Comparison of ENCODE assay signal across 8 cellular contexts in the genomic region with DNA sequence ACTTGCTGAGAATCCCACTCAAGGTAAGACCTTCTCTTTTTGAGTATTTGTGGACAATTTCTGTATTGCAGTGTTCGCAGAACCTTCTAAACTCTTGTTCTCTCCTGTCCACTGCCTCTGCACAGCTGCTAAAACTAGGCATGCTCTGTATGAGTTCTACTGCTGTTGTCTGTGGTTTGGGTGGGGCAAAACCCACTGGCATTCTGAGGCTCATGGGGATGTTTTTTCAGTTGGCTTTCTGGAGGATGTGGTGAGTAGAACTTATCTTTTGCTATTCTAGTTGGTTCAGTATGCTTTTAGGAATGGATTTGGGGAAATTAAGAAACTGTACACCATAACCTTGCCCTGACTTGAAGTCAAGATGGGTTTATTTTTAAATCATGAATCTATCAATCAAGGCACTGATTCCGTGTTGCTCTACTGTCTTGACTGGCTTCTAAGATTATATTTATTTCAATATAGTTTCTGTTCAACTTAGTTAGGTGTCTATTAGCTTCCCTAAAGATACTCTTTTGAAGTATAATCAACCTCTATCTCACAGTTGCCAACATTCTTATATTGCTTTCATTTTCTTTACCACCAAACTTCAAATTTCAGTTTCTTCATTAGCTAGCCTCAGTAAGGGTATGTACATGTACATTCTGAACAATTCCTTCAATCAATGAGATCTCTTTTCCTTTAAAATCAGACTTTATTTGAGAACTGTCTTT. TPM values are rescaled to one million over a fixed set of nuclear protein-coding genes. Genes with fewer than 3 reads are reported as not detected.
A peak's percentile ranks its signal among the peaks of the same experiment; 100 is the strongest.
DNase-seq lines count a peak whose midpoint lies in the region; ATAC-seq and TF ChIP-seq lines count a peak whose summit lies in the region.

No MANE protein-coding gene starts in this region.

- H3K4me1 Mint-ChIP-seq in activated CD4-positive, alpha-beta T cell treated with anti-CD3 and anti-CD28 coated beads, Interleukin-2, amount 10 ng/mL, durations not matched to agents 7 days and 5 days = peaks cover 53% of the 10 kb centered on the region

- H2BK120ac ChIP-seq in IMR-90 (ENCODE audit: low read depth, low read length) (peak overlapping the region; percentile 16; the same call in 1 of the 2 replicates), mesendoderm (ENCODE audit: low read depth, low read length) (no peak overlapping the region)

- H3K79me1 ChIP-seq in IMR-90 (ENCODE audit: low read depth in 1 of 2, low read length in 2 of 2) = no peaks in the 10 kb centered on the region
- no peaks in the 10 kb centered on the region for H3K79me1 ChIP-seq in mesendoderm (ENCODE audit: low read length)

- no peak overlapping the region; the same call in 2 of the 3 replicates for H2BK15ac ChIP-seq in IMR-90 (ENCODE audit: low read depth, low read length)
- no peak overlapping the region for H2BK15ac ChIP-seq in mesendoderm (replicated peaks; ENCODE audit: low read depth)

- H2AK5ac ChIP-seq in IMR-90 (ENCODE audit: low read depth, low read length) (no peak overlapping the region), mesendoderm (ENCODE audit: low read length) (no peak overlapping the region)

- peaks cover 55% of the 10 kb centered on the region for H3K36me3 Mint-ChIP-seq in activated CD4-positive, alpha-beta T cell treated with anti-CD3 and anti-CD28 coated beads, Interleukin-2, amount 10 ng/mL, durations not matched to agents 7 days and 5 days (ENCODE audit: low read depth)

- in situ Hi-C loops in IMR-90 (cut with MboI; ENCODE audit: low sequenced_read_pairs) = no loop called here

- peak overlapping the region; percentile 62 for H2BK5ac ChIP-seq in IMR-90 (ENCODE audit: low read depth, low read length, poor library complexity, severe bottlenecking)
- H2BK5ac ChIP-seq in mesendoderm (ENCODE audit: low read length) = no peak overlapping the region

- intact Hi-C loops in IMR-90 (cut with micrococcal nuclease) = no loop called here

- H3K79me2 ChIP-seq in mesendoderm (ENCODE audit: control insufficient read depth, insufficient read depth, low read length) = no peaks in the 10 kb centered on the region

- ATAC-seq in GM21526 (IDR thresholded peaks at IDR 0.05; ENCODE audit: low FRiP score, unreplicated experiment) = peak; percentile 81
- ATAC-seq in IMR-90 (ENCODE audit: low read depth) = peak; percentile 83
- peak; percentile 41 for ATAC-seq in esophagus mucosa

- H3K56ac ChIP-seq in IMR-90 (ENCODE audit: extremely low read depth, insufficient read depth, low read length) = no peak overlapping the region
- no peak overlapping the region for H3K56ac ChIP-seq in mesendoderm (ENCODE audit: low read length)

- no peak overlapping the region for H4K5ac ChIP-seq in IMR-90 (ENCODE audit: low read depth, low read length)
- no peak overlapping the region for H4K5ac ChIP-seq in mesendoderm (ENCODE audit: low read length)

- dilution Hi-C loops in IMR-90 (cut with HindIII; ENCODE audit: low sequenced_read_pairs, unreplicated experiment) = no loop called here

- DNase-seq in CMK (ENCODE audit: low read depth) = peak; percentile 75
- peak; percentile 58 for DNase-seq in IMR-90
- DNase-seq in activated CD4-positive, alpha-beta T cell treated with anti-CD3 and anti-CD28 coated beads, Interleukin-2, amount 10 ng/mL, durations not matched to agents 7 days and 5 days = peak; percentile 87
- peak; percentile 56 for DNase-seq in stimulated activated CD8-positive, alpha-beta memory T cell treated with anti-CD3 and anti-CD28 coated beads, Interleukin-4, amount 100 ng/mL, for 48 hours
- DNase-seq in mucosa of gallbladder (ENCODE audit: low spot score) = no peak
- DNase-seq in mesendoderm = no peak

- peak overlapping the region; percentile 97 for H3K27ac Mint-ChIP-seq in activated CD4-positive, alpha-beta T cell treated with anti-CD3 and anti-CD28 coated beads, Interleukin-2, amount 10 ng/mL, durations not matched to agents 7 days and 5 days

- H3K9me1 ChIP-seq in IMR-90 (ENCODE audit: insufficient read depth, low read length) = no peaks in the 10 kb centered on the region

- H3K36me3 ChIP-seq in IMR-90 (ENCODE audit: control insufficient read depth, insufficient read depth, low read length) = no peaks in the 10 kb centered on the region
- no peaks in the 10 kb centered on the region for H3K36me3 ChIP-seq in mesendoderm (ENCODE audit: control insufficient read depth, insufficient read depth, low read length)

- peaks cover 32% of the 10 kb centered on the region for H3K9me3 Mint-ChIP-seq in activated CD4-positive, alpha-beta T cell treated with anti-CD3 and anti-CD28 coated beads, Interleukin-2, amount 10 ng/mL, durations not matched to agents 7 days and 5 days

- H3K9ac ChIP-seq in IMR-90 (ENCODE audit: low read depth, low read length) (no peak overlapping the region), mesendoderm (ENCODE audit: low read length) (no peak overlapping the region)

- H3K14ac ChIP-seq in IMR-90 (replicated peaks; ENCODE audit: low read depth, low read length) = no peak overlapping the region

- H3K9me3 ChIP-seq in IMR-90 (ENCODE audit: control insufficient read depth, insufficient read depth, low read length) = no peaks in the 10 kb centered on the region

- no peak for TF ChIP-seq RAD21 in IMR-90 (IDR thresholded peaks at IDR 0.05; ENCODE audit: low read length)

- H4K20me1 ChIP-seq in IMR-90 (ENCODE audit: insufficient read depth, low read length) = no peaks in the 10 kb centered on the region

- no peak overlapping the region for H4K91ac ChIP-seq in IMR-90 (ENCODE audit: insufficient read depth, low read depth, low read length)

- TF ChIP-seq CTCF in IMR-90 (conservative IDR thresholded peaks at IDR 0.05; ENCODE audit: low read depth, low read length) = no peak

- peak overlapping the region in 1 of 2 experiments; percentile 68; a peak in 1 of 4 replicates for H4K8ac ChIP-seq in IMR-90 (ENCODE audit: low read depth in 2 of 2, low read length in 2 of 2)
- H4K8ac ChIP-seq in mesendoderm (ENCODE audit: low read depth, low read length) = no peak overlapping the region

- H2AFZ ChIP-seq in IMR-90 (replicated peaks; ENCODE audit: low read length, poor library complexity) = peak overlapping the region; percentile 60

- H3K18ac ChIP-seq in IMR-90 (ENCODE audit: low read depth, low read length) = peak overlapping the region; percentile 16; the same call in 1 of the 2 replicates
- H3K18ac ChIP-seq in mesendoderm (ENCODE audit: low read length) = no peak overlapping the region

- H3K4ac ChIP-seq in IMR-90 (ENCODE audit: low read depth, low read length) = no peak overlapping the region; the same call in 1 of the 2 replicates
- no peak overlapping the region for H3K4ac ChIP-seq in mesendoderm (ENCODE audit: low read depth, low read length)

- no peak overlapping the region for H3K23ac ChIP-seq in IMR-90 (ENCODE audit: low read depth, low read length)
- no peak overlapping the region for H3K23ac ChIP-seq in mesendoderm (ENCODE audit: low read length)

- no peak for TF ChIP-seq POLR2A in IMR-90 (IDR thresholded peaks at IDR 0.05; ENCODE audit: low read depth, low read length)

- no peak overlapping the region for H2AK9ac ChIP-seq in IMR-90 (replicated peaks; ENCODE audit: low read depth, low read length, poor library complexity)

- H3K27me3 ChIP-seq in IMR-90 (ENCODE audit: control insufficient read depth, insufficient read depth, low read length) = no peaks in the 10 kb centered on the region
- H3K27me3 ChIP-seq in mesendoderm (ENCODE audit: insufficient read depth, low read length, poor library complexity) = no peaks in the 10 kb centered on the region

- no peak overlapping the region for H2BK20ac ChIP-seq in IMR-90 (ENCODE audit: low read depth, low read length)

- H3K27me3 Mint-ChIP-seq in activated CD4-positive, alpha-beta T cell treated with anti-CD3 and anti-CD28 coated beads, Interleukin-2, amount 10 ng/mL, durations not matched to agents 7 days and 5 days = no peaks in the 10 kb centered on the region

- H3K4me3 ChIP-seq in IMR-90 (ENCODE audit: insufficient read depth, low read depth, low read length) = peak overlapping the region; percentile 4; the same call in 1 of the 2 replicates
- no peak overlapping the region for H3K4me3 ChIP-seq in mesendoderm (ENCODE audit: low read length)

- BruUV-seq in IMR-90 (replicated peaks; lab: Mats Ljungman, UMichigan) = TSS peak; percentile 85

- H3K4me2 ChIP-seq in IMR-90 (ENCODE audit: low read depth, low read length) (peak overlapping the region; percentile 67), mesendoderm (ENCODE audit: low read length) (no peak overlapping the region)

- H3K27ac ChIP-seq in IMR-90 (ENCODE audit: insufficient read depth, low read length) = no peak overlapping the region
- no peak overlapping the region for H3K27ac ChIP-seq in mesendoderm (ENCODE audit: low read depth, low read length)

- POLR2A ChIA-PET in IMR-90 (lab: Charles Lee; ENCODE audit: unreplicated experiment) = no interaction called here
- POLR2A ChIA-PET in activated CD4-positive, alpha-beta T cell treated with anti-CD3 and anti-CD28 coated beads, Interleukin-2, amount 10 ng/mL, durations not matched to agents 7 days and 5 days (lab: Charles Lee) = interaction anchor here (0.6 to 1.1 kb wide), 2 partner anchors 9 to 26 kb away, joined by 4 to 11 read pairs; no protein-coding TSS in a partner anchor

- WGBS in IMR-90 (ENCODE audit: extremely low coverage in 2 of 2, insufficient read length in 1 of 2), 2 experiments = no CpG with 5 or more reads among the region's 2 CpGs
- WGBS in mesendoderm (ENCODE audit: extremely low coverage, insufficient coverage, low lambda C conversion rate) = no CpG with 5 or more reads among the region's 2 CpGs

- CTCF ChIA-PET in IMR-90 (lab: Yijun Ruan, JAX) = interaction anchor here (0.6 kb wide), 1 partner anchor 209 kb away, joined by 3 read pairs; no protein-coding TSS in a partner anchor
- CTCF ChIA-PET in activated CD4-positive, alpha-beta T cell treated with anti-CD3 and anti-CD28 coated beads, Interleukin-2, amount 10 ng/mL, durations not matched to agents 7 days and 5 days (lab: Charles Lee) = interaction anchor here (2.0 kb wide), 1 partner anchor 25 kb away, joined by 7 read pairs; the partner anchor contains the start of gene C1GALT1

- H3K4me1 ChIP-seq in IMR-90 (ENCODE audit: control insufficient read depth, insufficient read depth, low read length) (no peaks in the 10 kb centered on the region), mesendoderm (ENCODE audit: control insufficient read depth, low read depth, low read length) (no peaks in the 10 kb centered on the region)

- H3K4me3 Mint-ChIP-seq in activated CD4-positive, alpha-beta T cell treated with anti-CD3 and anti-CD28 coated beads, Interleukin-2, amount 10 ng/mL, durations not matched to agents 7 days and 5 days = peak overlapping the region; percentile 80

RNA-seq across cellular contexts. Expression of gene C1GALT1, which starts 25.0 kb away (rescaled TPM):
- total RNA-seq in IMR-90 (2012; rRNA removed) (12.2 and 23.1 TPM in 2 replicates), esophagus mucosa (33.7 TPM), mucosa of gallbladder (58.3 TPM)
- polyA plus RNA-seq in IMR-90 (2012; rRNA removed) = 9.9 and 11.6 TPM in 2 replicates
- polyA plus RNA-seq in IMR-90 (2012; cell fraction: cytosol; rRNA removed) = 8.5 and 15.2 TPM in 2 replicates
- 1.8 and 6.6 TPM in 2 replicates for polyA plus RNA-seq in IMR-90 (2012; cell fraction: nucleus; rRNA removed; ENCODE audit: low replicate concordance)
- 10 to 100 TPM; 58.2 to 61.4 TPM for total RNA-seq in activated CD4-positive, alpha-beta T cell treated with anti-CD3 and anti-CD28 coated beads, Interleukin-2, amount 10 ng/mL, durations not matched to agents 7 days and 5 days
- polyA plus RNA-seq in mesendoderm (2013, experiment 1 of 2) = 40.9 TPM
- 42.6 TPM for polyA plus RNA-seq in mesendoderm (2013, experiment 2 of 2)

Comparison
In these comparisons a context has a peak if more than half of its experiments do, and no peak if none do; other contexts are left out.
1. DNase-seq: peak in CMK (single experiment), IMR-90 (single experiment), activated CD4-positive, alpha-beta T cell treated with anti-CD3 and anti-CD28 coated beads, Interleukin-2, amount 10 ng/mL, durations not matched to agents 7 days and 5 days (single experiment) and stimulated activated CD8-positive, alpha-beta memory T cell treated with anti-CD3 and anti-CD28 coated beads, Interleukin-4, amount 100 ng/mL, for 48 hours (single experiment); none in mucosa of gallbladder (single experiment) and mesendoderm (single experiment).
2. Peak in every context shown above with its lines, with median percentiles within 50 percentile points of each other: ATAC-seq.